22 cellular contexts compared by ENCODE assay signal in the genomic region with DNA sequence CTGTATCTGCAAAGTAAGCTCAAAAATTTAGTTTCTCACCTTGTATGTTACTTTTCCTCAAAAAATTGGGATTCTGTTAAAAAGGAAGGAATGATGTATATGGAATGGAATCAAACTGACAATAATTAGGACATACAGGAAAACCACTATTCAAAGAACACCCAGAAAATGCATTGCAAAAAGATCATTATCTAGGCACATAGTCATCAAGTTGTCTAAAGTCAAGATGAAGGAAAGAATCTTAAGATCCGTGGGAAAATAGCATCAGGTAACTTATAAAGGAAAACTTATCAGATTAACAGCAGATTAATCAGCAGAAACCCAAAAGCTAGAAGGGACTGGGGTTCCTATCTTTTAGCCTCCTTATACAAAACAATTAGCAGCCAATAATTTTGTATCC.
"Had no signal": no experiment of that assay in that cellular context is flagged by ENCODE, and none has a peak within 500 bp of the region (broad histone marks: within the 10 kb centered on the region; RNA-seq: fewer than 3 reads in every experiment).

No MANE protein-coding gene starts in this region.

- ATAC-seq: activated T-cell treated with anti-CD3 and anti-CD28 coated beads, Interleukin-2, amount 50 U/mL, for 4 hours had no signal

- H3K27ac ChIP-seq: cardiac muscle cell, left lung, neutrophil, ovary, prostate gland, thoracic aorta, upper lobe of left lung had no signal

- H3K27me3 ChIP-seq: cardiac muscle cell, left lung, neutrophil, ovary, spleen, upper lobe of left lung had no signal

- H3K9me3 ChIP-seq: ovary, prostate gland had no signal

- DNase-seq: activated CD8-positive, alpha-beta memory T cell treated with anti-CD3 and anti-CD28 coated beads for 24 hours; activated CD8-positive, alpha-beta memory T cell treated with anti-CD3 and anti-CD28 coated beads, Interleukin-2, amount 50 U/mL, for 4 hours; activated naive CD4-positive, alpha-beta T cell treated with Interleukin-2 at 50 U/mL for 16 hours; activated naive CD8-positive, alpha-beta T cell treated with anti-CD3 and anti-CD28 coated beads for 36 hours; activated T-cell treated with anti-CD3 and anti-CD28 coated beads, Interleukin-2, amount 50 U/mL, for 4 hours; amniotic stem cell; foreskin fibroblast; immature natural killer cell; kidney glomerular epithelial cell; left lung; midbrain; ovary; spleen; stimulated activated CD4-positive, alpha-beta T cell treated with anti-CD3 and anti-CD28 coated beads, Interleukin-4, amount 100 ng/mL, for 24 hours; stimulated activated naive CD4-positive, alpha-beta T cell treated with Interleukin-2 at 50 U/mL for 16 hours; T-helper 1 cell; upper lobe of left lung had no signal

- H3K36me3 ChIP-seq: cardiac muscle cell, left lung, neutrophil, ovary, prostate gland, spleen, thoracic aorta, upper lobe of left lung had no signal

- H3K4me3 ChIP-seq: cardiac muscle cell, left lung, lung, ovary, prostate gland, spleen, thoracic aorta, upper lobe of left lung had no signal

- H3K4me1 ChIP-seq: prostate gland had no signal
